Comparison of ENCODE assay signal across 33 cellular contexts in genomic region chr16:49860593-49860992, GRCh38. TPM values are rescaled to one million over a fixed set of nuclear protein-coding genes. Genes with fewer than 3 reads are reported as not detected.
"Had no signal": no experiment of that assay in that cellular context is flagged by ENCODE, and none has a peak within 500 bp of the region (broad histone marks: within the 10 kb centered on the region; RNA-seq: fewer than 3 reads in every experiment).

No MANE protein-coding gene starts in this region.

- H3K36me3 ChIP-seq: adrenal gland, esophagus muscularis mucosa, gastrocnemius medialis, WERI-Rb-1 had no signal

- H3K4me3 ChIP-seq: adrenal gland, body of pancreas, esophagus muscularis mucosa, gastrocnemius medialis had no signal

- H3K9me3 ChIP-seq: adrenal gland, body of pancreas, esophagus muscularis mucosa, gastrocnemius medialis had no signal

- H3K4me3 Mint-ChIP-seq: activated B cell treated with CpG ODN at 0.5 μM for 24 hours; activated CD8-positive, alpha-beta T cell treated with anti-CD3 and anti-CD28 coated beads for 36 hours; activated naive CD4-positive, alpha-beta T cell treated with anti-CD3 and anti-CD28 coated beads for 36 hours; activated naive CD4-positive, alpha-beta T cell treated with anti-CD3 and anti-CD28 coated beads, Interleukin-2, amount 50 U/mL, for 24 hours; activated naive CD8-positive, alpha-beta T cell treated with anti-CD3 and anti-CD28 coated beads for 36 hours; activated naive CD8-positive, alpha-beta T cell treated with anti-CD3 and anti-CD28 coated beads, Interleukin-2, amount 50 U/mL, for 24 hours; activated T-cell treated with anti-CD3 and anti-CD28 coated beads, Interleukin-2, amount 50 U/mL, for 4 hours; effector memory CD8-positive, alpha-beta T cell; T-helper 17 cell; T-helper 2 cell treated with Interferon-gamma antibody and Interleukin-4, amounts not matched to agents 5 μg/mL and 100 μg/mL, for 36 hours had no signal

- DNase-seq: activated B cell treated with CpG ODN at 0.5 μM for 24 hours; activated CD4-positive, alpha-beta T cell treated with anti-CD3 and anti-CD28 coated beads for 48 hours; activated CD4-positive, alpha-beta T cell treated with anti-CD3 and anti-CD28 coated beads, Interleukin-2, amount 50 U/mL, for 1 hour; activated CD4-positive, alpha-beta T cell treated with anti-CD3 and anti-CD28 coated beads, Interleukin-2, amount 50 U/mL, for 48 hours; activated CD8-positive, alpha-beta memory T cell treated with anti-CD3 and anti-CD28 coated beads for 24 hours; activated CD8-positive, alpha-beta T cell treated with anti-CD3 and anti-CD28 coated beads for 36 hours; activated effector memory CD4-positive, alpha-beta T cell treated with Interleukin-2 at 50 U/mL for 16 hours; activated naive CD4-positive, alpha-beta T cell treated with anti-CD3 and anti-CD28 coated beads for 36 hours; activated naive CD8-positive, alpha-beta T cell treated with anti-CD3 and anti-CD28 coated beads for 36 hours; activated naive CD8-positive, alpha-beta T cell treated with anti-CD3 and anti-CD28 coated beads, Interleukin-2, amount 50 U/mL, for 24 hours; activated T-cell treated with anti-CD3 and anti-CD28 coated beads, Interleukin-2, amount 50 U/mL, for 4 hours; adrenal gland; amygdala; aorta; body of pancreas; caudate nucleus; cortex of kidney; dermis blood vessel endothelial cell; effector CD4-positive, alpha-beta T cell; effector memory CD8-positive, alpha-beta T cell; erythroblast; foreskin keratinocyte; gastrocnemius medialis; glutamatergic neuron; T-helper 1 cell; T-helper 17 cell; T1000; WERI-Rb-1 had no signal

- H3K27ac Mint-ChIP-seq: activated B cell treated with CpG ODN at 0.5 μM for 24 hours; activated CD8-positive, alpha-beta T cell treated with anti-CD3 and anti-CD28 coated beads for 36 hours; activated naive CD4-positive, alpha-beta T cell treated with anti-CD3 and anti-CD28 coated beads for 36 hours; activated naive CD4-positive, alpha-beta T cell treated with anti-CD3 and anti-CD28 coated beads, Interleukin-2, amount 50 U/mL, for 24 hours; activated naive CD8-positive, alpha-beta T cell treated with anti-CD3 and anti-CD28 coated beads for 36 hours; activated naive CD8-positive, alpha-beta T cell treated with anti-CD3 and anti-CD28 coated beads, Interleukin-2, amount 50 U/mL, for 24 hours; activated T-helper 17 cell treated with anti-CD3 and anti-CD28 coated beads, Interleukin-2, amount 50 U/mL, for 72 hours; effector memory CD8-positive, alpha-beta T cell; T-helper 17 cell; T-helper 2 cell treated with Interferon-gamma antibody and Interleukin-4, amounts not matched to agents 5 μg/mL and 100 μg/mL, for 36 hours had no signal

- H3K9me3 Mint-ChIP-seq: activated B cell treated with CpG ODN at 0.5 μM for 24 hours; activated CD8-positive, alpha-beta T cell treated with anti-CD3 and anti-CD28 coated beads for 36 hours; activated naive CD4-positive, alpha-beta T cell treated with anti-CD3 and anti-CD28 coated beads for 36 hours; activated naive CD4-positive, alpha-beta T cell treated with anti-CD3 and anti-CD28 coated beads, Interleukin-2, amount 50 U/mL, for 24 hours; activated naive CD8-positive, alpha-beta T cell treated with anti-CD3 and anti-CD28 coated beads for 36 hours; activated naive CD8-positive, alpha-beta T cell treated with anti-CD3 and anti-CD28 coated beads, Interleukin-2, amount 50 U/mL, for 24 hours; activated T-cell treated with anti-CD3 and anti-CD28 coated beads, Interleukin-2, amount 50 U/mL, for 4 hours; activated T-helper 17 cell treated with anti-CD3 and anti-CD28 coated beads, Interleukin-2, amount 50 U/mL, for 72 hours; effector memory CD8-positive, alpha-beta T cell; T-helper 2 cell treated with Interferon-gamma antibody and Interleukin-4, amounts not matched to agents 5 μg/mL and 100 μg/mL, for 36 hours had no signal

- H3K4me1 ChIP-seq: foreskin keratinocyte had no signal

- H3K27ac ChIP-seq: adrenal gland, foreskin keratinocyte, gastrocnemius medialis had no signal

- H3K36me3 Mint-ChIP-seq: activated naive CD4-positive, alpha-beta T cell treated with anti-CD3 and anti-CD28 coated beads, Interleukin-2, amount 50 U/mL, for 24 hours; activated naive CD8-positive, alpha-beta T cell treated with anti-CD3 and anti-CD28 coated beads for 36 hours had no signal

- ATAC-seq: activated CD4-positive, CD25-positive, alpha-beta regulatory T cell treated with anti-CD3 and anti-CD28 coated beads, Interleukin-2, amount 50 U/mL, for 24 hours; activated CD8-positive, alpha-beta T cell treated with anti-CD3 and anti-CD28 coated beads for 36 hours; activated naive CD8-positive, alpha-beta T cell treated with anti-CD3 and anti-CD28 coated beads, Interleukin-2, amount 50 U/mL, for 24 hours; activated T-cell treated with anti-CD3 and anti-CD28 coated beads, Interleukin-2, amount 50 U/mL, for 4 hours; activated T-helper 17 cell treated with anti-CD3 and anti-CD28 coated beads, Interleukin-2, amount 50 U/mL, for 72 hours; body of pancreas; effector memory CD8-positive, alpha-beta T cell; foreskin keratinocyte; gastrocnemius medialis; T-helper 17 cell had no signal

RNA-seq across cellular contexts. Expression of gene ZNF423, which starts 4.7 kb away (rescaled TPM):
- total RNA-seq: activated B cell treated with CpG ODN at 0.5 μM for 24 hours; activated CD8-positive, alpha-beta T cell treated with anti-CD3 and anti-CD28 coated beads for 36 hours; activated naive CD8-positive, alpha-beta T cell treated with anti-CD3 and anti-CD28 coated beads for 36 hours; activated T-helper 17 cell treated with anti-CD3 and anti-CD28 coated beads, Interleukin-2, amount 50 U/mL, for 72 hours; T-helper 17 cell had no signal
